ENCODE assay signal across 9 cellular contexts in the genomic region with DNA sequence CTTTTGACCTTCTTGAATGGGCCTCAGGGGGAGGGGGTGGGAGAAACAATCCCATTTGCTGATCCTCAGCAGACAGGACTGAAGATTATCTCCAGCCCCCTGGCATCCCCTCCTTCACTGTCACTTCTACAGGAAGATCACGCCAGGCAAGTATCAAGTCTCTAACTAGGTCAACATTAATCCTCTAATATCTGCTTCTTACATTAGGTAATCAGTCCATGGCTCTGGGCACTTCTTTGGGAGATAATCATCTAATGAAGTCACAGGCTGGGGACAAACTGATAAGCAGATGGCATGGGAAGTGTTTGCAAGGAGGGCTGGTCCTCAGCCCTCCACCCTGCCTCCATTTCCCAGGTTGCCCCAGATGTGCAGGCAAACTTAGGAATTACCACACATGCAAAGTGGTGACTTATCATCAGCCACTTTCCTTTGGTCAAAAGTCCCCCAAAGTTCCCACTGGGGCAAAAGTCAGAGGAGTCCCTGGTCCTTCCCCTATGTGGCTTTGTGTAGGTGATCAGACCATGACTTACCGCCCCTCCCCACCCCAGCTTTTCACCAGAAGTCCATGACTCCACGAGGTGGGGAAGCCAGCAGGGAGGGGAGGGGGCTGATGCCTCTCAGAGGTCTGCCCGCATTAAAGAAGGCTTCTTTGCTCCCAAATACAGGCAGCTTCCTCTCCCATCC. TPM values are rescaled to one million over a fixed set of nuclear protein-coding genes. Genes with fewer than 3 reads are reported as not detected.
DNase-seq lines count a peak whose midpoint lies in the region; ATAC-seq, FAIRE-seq and TF ChIP-seq lines count a peak whose summit lies in the region.
"Had no signal": no experiment of that assay in that cellular context is flagged by ENCODE, and none has a peak within 500 bp of the region (broad histone marks: within the 10 kb centered on the region; RNA-seq: fewer than 3 reads in every experiment).

No MANE protein-coding gene starts in this region.

- peak overlapping the region; percentile 90 for H3K27ac Mint-ChIP-seq in activated CD4-positive, alpha-beta T cell treated with anti-CD3 and anti-CD28 coated beads for 36 hours
- peak overlapping the region; percentile 66 for H3K27ac Mint-ChIP-seq in astrocyte (ENCODE audit: unreplicated experiment)
- H3K27ac Mint-ChIP-seq in stimulated activated effector memory CD8-positive, alpha-beta T cell treated with anti-CD3 and anti-CD28 coated beads, Interleukin-12 subunit alpha, Interleukin-12 subunit beta, amount 100 ng/mL, for 72 hours = peak overlapping the region; percentile 100

- H3K36me3 Mint-ChIP-seq in activated CD4-positive, alpha-beta T cell treated with anti-CD3 and anti-CD28 coated beads for 36 hours (ENCODE audit: low read depth) = peaks cover 96% of the 10 kb centered on the region
- H3K36me3 Mint-ChIP-seq in astrocyte (ENCODE audit: low read depth, unreplicated experiment) = no peaks in the 10 kb centered on the region
- peaks cover 100% of the 10 kb centered on the region for H3K36me3 Mint-ChIP-seq in stimulated activated effector memory CD8-positive, alpha-beta T cell treated with anti-CD3 and anti-CD28 coated beads, Interleukin-12 subunit alpha, Interleukin-12 subunit beta, amount 100 ng/mL, for 72 hours

- peaks cover 79% of the 10 kb centered on the region for H3K4me1 Mint-ChIP-seq in activated CD4-positive, alpha-beta T cell treated with anti-CD3 and anti-CD28 coated beads for 36 hours
- peaks cover 23% of the 10 kb centered on the region for H3K4me1 Mint-ChIP-seq in astrocyte (ENCODE audit: low read depth, unreplicated experiment)
- H3K4me1 Mint-ChIP-seq in stimulated activated effector memory CD8-positive, alpha-beta T cell treated with anti-CD3 and anti-CD28 coated beads, Interleukin-12 subunit alpha, Interleukin-12 subunit beta, amount 100 ng/mL, for 72 hours = peaks cover 80% of the 10 kb centered on the region

- H3K9me3 ChIP-seq in astrocyte (ENCODE audit: insufficient read depth, low read depth, low read length) = no peaks in the 10 kb centered on the region

- POLR2A ChIA-PET in activated CD4-positive, alpha-beta T cell treated with anti-CD3 and anti-CD28 coated beads for 36 hours (lab: Charles Lee) = interaction anchor here (1.2 kb wide), 1 partner anchor 8 kb away, joined by 4 read pairs; no protein-coding TSS in a partner anchor

- H3K9ac ChIP-seq in astrocyte (ENCODE audit: low read length) = no peak overlapping the region

- intact Hi-C loops in activated CD4-positive, alpha-beta T cell treated with anti-CD3 and anti-CD28 coated beads for 36 hours (cut with DNase I, micrococcal nuclease) = no loop called here

- CTCF ChIA-PET in activated CD4-positive, alpha-beta T cell treated with anti-CD3 and anti-CD28 coated beads for 36 hours (lab: Charles Lee) = interaction anchor here (0.7 to 1.1 kb wide), 3 partner anchors 8 to 70 kb away, joined by 3 read pairs; no protein-coding TSS in a partner anchor

- H3K4me2 ChIP-seq in astrocyte (ENCODE audit: low read length) = no peak overlapping the region

- H3K27me3 Mint-ChIP-seq in activated CD4-positive, alpha-beta T cell treated with anti-CD3 and anti-CD28 coated beads for 36 hours = no peaks in the 10 kb centered on the region
- no peaks in the 10 kb centered on the region for H3K27me3 Mint-ChIP-seq in astrocyte (ENCODE audit: low read depth, unreplicated experiment)
- H3K27me3 Mint-ChIP-seq: naive B cell had no signal

- H3K4me1 ChIP-seq in astrocyte (ENCODE audit: insufficient read depth, low read length) = peaks cover 11% of the 10 kb centered on the region

- ATAC-seq in activated CD4-positive, alpha-beta T cell treated with anti-CD3 and anti-CD28 coated beads for 36 hours = no peak
- peak; percentile 31 for ATAC-seq in HG03457 (IDR thresholded peaks at IDR 0.05; ENCODE audit: unreplicated experiment)
- ATAC-seq in stimulated activated effector memory CD8-positive, alpha-beta T cell treated with anti-CD3 and anti-CD28 coated beads, Interleukin-12 subunit alpha, Interleukin-12 subunit beta, amount 100 ng/mL, for 72 hours = peak; percentile 4

- peak overlapping the region; percentile 90 for H3K4me3 Mint-ChIP-seq in activated CD4-positive, alpha-beta T cell treated with anti-CD3 and anti-CD28 coated beads for 36 hours
- H3K4me3 Mint-ChIP-seq in astrocyte (ENCODE audit: unreplicated experiment) = no peak overlapping the region
- H3K4me3 Mint-ChIP-seq in stimulated activated effector memory CD8-positive, alpha-beta T cell treated with anti-CD3 and anti-CD28 coated beads, Interleukin-12 subunit alpha, Interleukin-12 subunit beta, amount 100 ng/mL, for 72 hours = peak overlapping the region; percentile 87
- H3K4me3 Mint-ChIP-seq: naive B cell had no signal

- H3K27ac ChIP-seq in astrocyte (ENCODE audit: low read depth, low read length) = no peak overlapping the region

- no peak overlapping the region for H2AFZ ChIP-seq in astrocyte (ENCODE audit: low read depth, low read length)

- no peaks in the 10 kb centered on the region for H3K36me3 ChIP-seq in astrocyte (ENCODE audit: insufficient read depth, low read length)

- H3K27me3 ChIP-seq in astrocyte (ENCODE audit: insufficient read depth, low read length) = no peaks in the 10 kb centered on the region

- no peak overlapping the region for H3K4me3 ChIP-seq in astrocyte (ENCODE audit: insufficient read depth, low read depth, low read length)

- no peaks in the 10 kb centered on the region for H4K20me1 ChIP-seq in astrocyte (ENCODE audit: insufficient read depth, low read length)

- no peak for TF ChIP-seq CTCF in astrocyte (IDR thresholded peaks at IDR 0.05; ENCODE audit: insufficient read depth, low read depth, low read length)

- FAIRE-seq in astrocyte (lab: Jason Lieb, UNC) = no peak

- no peaks in the 10 kb centered on the region for H3K79me2 ChIP-seq in astrocyte (ENCODE audit: insufficient read depth, low read length)

- peak; percentile 52 for DNase-seq in activated CD4-positive, alpha-beta T cell treated with anti-CD3 and anti-CD28 coated beads for 36 hours
- no peak for DNase-seq in activated CD4-positive, alpha-beta T cell treated with anti-CD3 and anti-CD28 coated beads, Interleukin-2, amount 50 U/mL, for 1 hour
- DNase-seq in astrocyte (ENCODE audit: low read depth) = no peak
- DNase-seq in stimulated activated effector memory CD8-positive, alpha-beta T cell treated with anti-CD3 and anti-CD28 coated beads, Interleukin-12 subunit alpha, Interleukin-12 subunit beta, amount 100 ng/mL, for 72 hours (ENCODE audit: low spot score in 2 of 2) = no peak
- DNase-seq in SHP77 (lab: John Stamatoyannopoulos, UW) = no peak
- DNase-seq in NCI-H2029 (lab: John Stamatoyannopoulos, UW) = no peak
- no peak for DNase-seq in HK-2 (ENCODE audit: unreplicated experiment)
- DNase-seq: naive B cell had no signal

- no peaks in the 10 kb centered on the region for H3K9me3 Mint-ChIP-seq in activated CD4-positive, alpha-beta T cell treated with anti-CD3 and anti-CD28 coated beads for 36 hours (ENCODE audit: low read depth)
- H3K9me3 Mint-ChIP-seq in astrocyte (ENCODE audit: unreplicated experiment) = peaks cover 2% of the 10 kb centered on the region
- H3K9me3 Mint-ChIP-seq in stimulated activated effector memory CD8-positive, alpha-beta T cell treated with anti-CD3 and anti-CD28 coated beads, Interleukin-12 subunit alpha, Interleukin-12 subunit beta, amount 100 ng/mL, for 72 hours = no peaks in the 10 kb centered on the region
- H3K9me3 Mint-ChIP-seq: naive B cell had no signal

RNA-seq across cellular contexts. Expression of gene TRAF1, which starts 6.0 kb away (rescaled TPM):
- 100 to 1,000 TPM; 103 to 113 TPM for total RNA-seq in activated CD4-positive, alpha-beta T cell treated with anti-CD3 and anti-CD28 coated beads for 36 hours
- total RNA-seq in astrocyte = 4.2 and 4.7 TPM in 2 replicates

RNA-seq across cellular contexts. Expression of gene PHF19, which starts 43.6 kb away (rescaled TPM):
- total RNA-seq in activated CD4-positive, alpha-beta T cell treated with anti-CD3 and anti-CD28 coated beads for 36 hours = 100 to 1,000 TPM; 168 to 169 TPM
- 18.0 and 19.5 TPM in 2 replicates for total RNA-seq in astrocyte

Comparison
In these comparisons a context has a peak if more than half of its experiments do, and no peak if none do; other contexts are left out.
1. RNA of gene TRAF1, which starts 6.0 kb away (total RNA-seq): 103 to 113 TPM in activated CD4-positive, alpha-beta T cell treated with anti-CD3 and anti-CD28 coated beads for 36 hours; 4.2 to 4.7 TPM in astrocyte; every median in the first group is over 10 times any median in the second.
2. Peak in every context shown above with its lines, with median percentiles within 50 percentile points of each other: H3K27ac Mint-ChIP-seq.